14 cellular contexts compared by ENCODE assay signal in the genomic region with DNA sequence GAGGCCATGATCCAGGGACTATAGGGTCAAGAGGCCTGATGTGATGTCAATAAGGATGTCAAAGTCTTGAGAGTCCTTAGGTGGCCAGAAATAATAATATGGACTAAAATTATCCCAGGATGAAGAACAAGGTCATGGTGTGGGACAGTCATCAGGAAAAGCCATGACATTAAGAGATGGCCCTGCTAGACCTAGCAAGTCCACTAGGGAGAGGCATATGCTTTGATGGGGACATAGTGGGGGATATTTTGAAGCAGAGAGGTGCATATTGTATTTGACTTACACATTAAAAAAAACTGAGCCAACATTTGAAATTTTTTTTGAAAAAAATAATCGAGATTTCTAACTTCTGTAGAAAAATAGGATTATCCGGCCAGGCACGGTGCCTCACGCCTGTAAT. TPM values are rescaled to one million over a fixed set of nuclear protein-coding genes. Genes with fewer than 3 reads are reported as not detected.
"Had no signal": no experiment of that assay in that cellular context is flagged by ENCODE, and none has a peak within 500 bp of the region (broad histone marks: within the 10 kb centered on the region; RNA-seq: fewer than 3 reads in every experiment).

No MANE protein-coding gene starts in this region.

- H3K4me3 ChIP-seq: gastroesophageal sphincter, tibial nerve, vagina had no signal

- H3K27ac ChIP-seq: gastroesophageal sphincter, neutrophil, tibial nerve, vagina had no signal

- H3K27me3 Mint-ChIP-seq: activated CD4-positive, alpha-beta memory T cell treated with anti-CD3 and anti-CD28 coated beads for 36 hours had no signal

- ATAC-seq: activated CD8-positive, alpha-beta memory T cell treated with anti-CD3 and anti-CD28 coated beads, Interleukin-2, amount 10 ng/mL, durations not matched to agents 7 days and 5 days; gastroesophageal sphincter; naive thymus-derived CD4-positive, alpha-beta T cell had no signal

- H3K4me1 ChIP-seq: gastroesophageal sphincter, vagina had no signal

- H3K36me3 ChIP-seq: gastroesophageal sphincter, neutrophil, tibial nerve, vagina had no signal

- H3K27ac Mint-ChIP-seq: activated CD4-positive, alpha-beta memory T cell treated with anti-CD3 and anti-CD28 coated beads for 36 hours; activated CD8-positive, alpha-beta memory T cell treated with anti-CD3 and anti-CD28 coated beads, Interleukin-2, amount 10 ng/mL, durations not matched to agents 7 days and 5 days had no signal

- H3K9me3 Mint-ChIP-seq: activated CD4-positive, alpha-beta memory T cell treated with anti-CD3 and anti-CD28 coated beads for 36 hours had no signal

- DNase-seq: activated CD4-positive, alpha-beta memory T cell treated with anti-CD3 and anti-CD28 coated beads for 36 hours; activated CD8-positive, alpha-beta memory T cell treated with anti-CD3 and anti-CD28 coated beads, Interleukin-2, amount 10 ng/mL, durations not matched to agents 7 days and 5 days; activated naive CD4-positive, alpha-beta T cell treated with anti-CD3 and anti-CD28 coated beads, Interleukin-2, amount 50 U/mL, for 16 hours; activated T-cell treated with anti-CD3 and anti-CD28 coated beads, Interleukin-2, amount 50 U/mL, for 1 hour; erythroblast; mammary epithelial cell; naive thymus-derived CD4-positive, alpha-beta T cell; posterior cingulate gyrus; retina; stimulated activated naive CD4-positive, alpha-beta T cell had no signal

- H3K9me3 ChIP-seq: gastroesophageal sphincter, neutrophil, tibial nerve, vagina had no signal

- H3K4me3 Mint-ChIP-seq: activated CD4-positive, alpha-beta memory T cell treated with anti-CD3 and anti-CD28 coated beads for 36 hours; activated CD8-positive, alpha-beta memory T cell treated with anti-CD3 and anti-CD28 coated beads, Interleukin-2, amount 10 ng/mL, durations not matched to agents 7 days and 5 days had no signal

- H3K27me3 ChIP-seq: gastroesophageal sphincter, neutrophil, tibial nerve, vagina had no signal

- H3K36me3 Mint-ChIP-seq: activated CD4-positive, alpha-beta memory T cell treated with anti-CD3 and anti-CD28 coated beads for 36 hours had no signal

RNA-seq across cellular contexts. Expression of gene CXCR4, which starts 53.3 kb away (rescaled TPM):
- total RNA-seq: mammary epithelial cell had no signal
